In genomic region chr1:75725256-75725655, GRCh38 we compare ENCODE assay signal across 1 cellular context.
TF ChIP-seq lines count a peak whose summit lies in the region.

No MANE protein-coding gene starts in this region.

TF ChIP-seq in H1, 55 proteins besides CTCF, POLR2A, EP300 and RAD21 (continued from another document):
- TF ChIP-seq HDAC2 (IDR thresholded peaks at IDR 0.05; ENCODE audit: borderline replicate concordance in 1 of 2, low read depth in 2 of 2, low read length in 2 of 2): no peak
- TF ChIP-seq RXRA (IDR thresholded peaks at IDR 0.05; ENCODE audit: insufficient read depth, low read depth, low read length): no peak
- no peak for TF ChIP-seq SIN3A (conservative IDR thresholded peaks at IDR 0.05 in 1 of 2, IDR thresholded peaks at IDR 0.05 in 1 of 2; ENCODE audit: low read depth in 1 of 2, low read length in 2 of 2)
- no peak for TF ChIP-seq BACH1 (IDR thresholded peaks at IDR 0.05; ENCODE audit: low read length)
- TF ChIP-seq USF2 (IDR thresholded peaks at IDR 0.05; ENCODE audit: low read length): no peak
- TF ChIP-seq SP2 (IDR thresholded peaks at IDR 0.05; ENCODE audit: low read length): no peak
- no peak for TF ChIP-seq RBBP5 (IDR thresholded peaks at IDR 0.05; ENCODE audit: borderline replicate concordance, low read depth, low read length)
